Comparison of ENCODE assay signal across 1 cellular context in genomic region chr2:187520121-187520624, GRCh38.
A peak's percentile ranks its signal among the peaks of the same experiment; 100 is the strongest.
TF ChIP-seq lines count a peak whose summit lies in the region.

No MANE protein-coding gene starts in this region.

TF ChIP-seq in HepG2, 621 proteins besides CTCF, POLR2A, EP300 and RAD21 (continued from another document and continues in another):
- TF ChIP-seq ZNF354B (CRISPR knock-in tag; IDR thresholded peaks at IDR 0.05) (0 out of 2 replicates have a peak, but pooled peaks have one; percentile 69), ZNF629 (CRISPR knock-in tag; conservative IDR thresholded peaks at IDR 0.05) (no peak), ZBTB38 (CRISPR knock-in tag; IDR thresholded peaks at IDR 0.05) (peak; percentile 79; the same call in 1 of the 2 replicates), FOXC1 (CRISPR knock-in tag; IDR thresholded peaks at IDR 0.05; ENCODE audit: borderline replicate concordance) (peak; percentile 35; the same call in 1 of the 2 replicates), ZNF687 (CRISPR knock-in tag; IDR thresholded peaks at IDR 0.05) (peak; percentile 33), MTERF4 (CRISPR knock-in tag; IDR thresholded peaks at IDR 0.05) (peak; percentile 65; the same call in 1 of the 2 replicates), ZNF235 (CRISPR knock-in tag; IDR thresholded peaks at IDR 0.05; ENCODE audit: borderline replicate concordance) (no peak), AGO2 (optimal IDR thresholded peaks at IDR 0.05; ENCODE audit: low read depth, low read length) (peak; percentile 29), TEAD3 (CRISPR knock-in tag; optimal IDR thresholded peaks at IDR 0.05; ENCODE audit: borderline replicate concordance) (peak; percentile 20), ZMYM4 (CRISPR knock-in tag; IDR thresholded peaks at IDR 0.05) (0 out of 2 replicates have a peak, but pooled peaks have one; percentile 7), SSRP1 (CRISPR knock-in tag; IDR thresholded peaks at IDR 0.05) (no peak; the same call in 1 of the 2 replicates), PRDM10 (CRISPR knock-in tag; IDR thresholded peaks at IDR 0.05; ENCODE audit: low read depth) (0 out of 2 replicates have a peak, but pooled peaks have one; percentile 15), ZFP91 (CRISPR knock-in tag; IDR thresholded peaks at IDR 0.05; ENCODE audit: borderline replicate concordance) (peak; percentile 13; the same call in 1 of the 2 replicates), ISX (CRISPR knock-in tag; conservative IDR thresholded peaks at IDR 0.05) (no peak), SIN3A (IDR thresholded peaks at IDR 0.05; ENCODE audit: borderline replicate concordance, low read depth, low read length) (no peak), DMTF1 (CRISPR knock-in tag; IDR thresholded peaks at IDR 0.05) (no peak), SKI (IDR thresholded peaks at IDR 0.05; ENCODE audit: partially characterized antibody) (no peak), RBM22 (optimal IDR thresholded peaks at IDR 0.05; ENCODE audit: low read length) (peak; percentile 83), ZNF362 (CRISPR knock-in tag; IDR thresholded peaks at IDR 0.05; ENCODE audit: borderline replicate concordance) (0 out of 2 replicates have a peak, but pooled peaks have one; percentile 22), SRY (CRISPR knock-in tag; IDR thresholded peaks at IDR 0.05) (peak; percentile 64; the same call in 1 of the 2 replicates), ZNF737 (CRISPR knock-in tag; IDR thresholded peaks at IDR 0.05; ENCODE audit: borderline replicate concordance) (no peak), ETV5 (CRISPR knock-in tag; IDR thresholded peaks at IDR 0.05; ENCODE audit: borderline replicate concordance) (0 out of 2 replicates have a peak, but pooled peaks have one; percentile 7), FOXK1 (CRISPR knock-in tag; IDR thresholded peaks at IDR 0.05; ENCODE audit: borderline replicate concordance, low read depth) (0 out of 2 replicates have a peak, but pooled peaks have one; percentile 9), ZNF788 (CRISPR knock-in tag; IDR thresholded peaks at IDR 0.05; ENCODE audit: borderline replicate concordance) (no peak), ZGPAT (CRISPR knock-in tag; IDR thresholded peaks at IDR 0.05) (0 out of 2 replicates have a peak, but pooled peaks have one; percentile 0), SETDB1 (CRISPR knock-in tag; IDR thresholded peaks at IDR 0.05; ENCODE audit: borderline replicate concordance) (0 out of 2 replicates have a peak, but pooled peaks have one; percentile 2), CSRNP2 (CRISPR knock-in tag; conservative IDR thresholded peaks at IDR 0.05; ENCODE audit: low read depth) (no peak), ZNF501 (CRISPR knock-in tag; IDR thresholded peaks at IDR 0.05) (peak; percentile 71; the same call in 1 of the 2 replicates), ZNF773 (CRISPR knock-in tag; IDR thresholded peaks at IDR 0.05; ENCODE audit: borderline replicate concordance) (no peak), ZFP1 (CRISPR knock-in tag; IDR thresholded peaks at IDR 0.05) (0 out of 2 replicates have a peak, but pooled peaks have one; percentile 10), ZNF350 (CRISPR knock-in tag; IDR thresholded peaks at IDR 0.05; ENCODE audit: borderline replicate concordance, low read depth) (no peak), PRDM4 (CRISPR knock-in tag; IDR thresholded peaks at IDR 0.05; ENCODE audit: borderline replicate concordance) (no peak), HNF1B (CRISPR knock-in tag; IDR thresholded peaks at IDR 0.05) (peak; percentile 71; the same call in 1 of the 2 replicates)
